1 cellular context compared by ENCODE assay signal in the genomic region with DNA sequence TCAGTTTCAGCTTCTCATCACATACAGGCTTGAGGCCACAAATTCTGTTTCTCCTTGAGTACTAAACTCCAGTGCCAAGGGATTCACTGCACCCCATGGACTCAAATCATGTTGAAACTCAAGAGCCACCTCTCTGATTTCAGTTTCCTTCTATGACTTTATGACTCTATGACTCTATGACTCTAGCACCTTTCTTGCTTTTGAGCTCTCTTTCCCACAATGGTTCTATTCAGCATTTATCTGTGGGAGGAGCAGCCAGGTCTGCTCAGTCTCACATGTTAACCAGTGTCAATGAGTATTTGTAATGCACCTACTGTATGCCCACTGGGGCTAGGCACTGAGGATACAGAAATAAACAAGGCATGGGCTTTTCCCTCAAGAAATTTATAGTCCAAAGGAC.
TF ChIP-seq lines count a peak whose summit lies in the region.

No MANE protein-coding gene starts in this region.

TF ChIP-seq in H1, 55 proteins besides CTCF, POLR2A, EP300 and RAD21 (continued from another document):
- TF ChIP-seq SP4 (IDR thresholded peaks at IDR 0.05; ENCODE audit: low read length), result no peak
- no peak for TF ChIP-seq NANOG (IDR thresholded peaks at IDR 0.05; ENCODE audit: insufficient read depth, low read depth, low read length, poor library complexity, severe bottlenecking)
- TF ChIP-seq SRF (IDR thresholded peaks at IDR 0.05; ENCODE audit: low read depth, low read length), result no peak
- TF ChIP-seq MAX (IDR thresholded peaks at IDR 0.05), result no peak
- no peak for TF ChIP-seq RXRA (IDR thresholded peaks at IDR 0.05; ENCODE audit: insufficient read depth, low read depth, low read length)
- TF ChIP-seq CREB1 (IDR thresholded peaks at IDR 0.05), result no peak
- no peak for TF ChIP-seq NRF1 (IDR thresholded peaks at IDR 0.05; ENCODE audit: low read depth, low read length)
- no peak for TF ChIP-seq CBX5 (IDR thresholded peaks at IDR 0.05; ENCODE audit: low read depth, low read length)
- no peak for TF ChIP-seq SIRT6 (IDR thresholded peaks at IDR 0.05; ENCODE audit: low read length)
- TF ChIP-seq EGR1 (IDR thresholded peaks at IDR 0.05; ENCODE audit: borderline replicate concordance, low read depth, low read length), result no peak
- TF ChIP-seq SP2 (IDR thresholded peaks at IDR 0.05; ENCODE audit: low read length), result no peak
- TF ChIP-seq FOSL1 (IDR thresholded peaks at IDR 0.05; ENCODE audit: insufficient read depth, low read depth, low read length), result no peak
- no peak for TF ChIP-seq TBP (IDR thresholded peaks at IDR 0.05; ENCODE audit: low read depth, low read length)
- no peak for TF ChIP-seq CEBPB (IDR thresholded peaks at IDR 0.05; ENCODE audit: low read depth, low read length)
- TF ChIP-seq KDM5A (IDR thresholded peaks at IDR 0.05; ENCODE audit: low read length), result no peak
- no peak for TF ChIP-seq SIX5 (IDR thresholded peaks at IDR 0.05; ENCODE audit: low read depth, low read length)
